Comparison of ENCODE assay signal across 8 cellular contexts in the genomic region with DNA sequence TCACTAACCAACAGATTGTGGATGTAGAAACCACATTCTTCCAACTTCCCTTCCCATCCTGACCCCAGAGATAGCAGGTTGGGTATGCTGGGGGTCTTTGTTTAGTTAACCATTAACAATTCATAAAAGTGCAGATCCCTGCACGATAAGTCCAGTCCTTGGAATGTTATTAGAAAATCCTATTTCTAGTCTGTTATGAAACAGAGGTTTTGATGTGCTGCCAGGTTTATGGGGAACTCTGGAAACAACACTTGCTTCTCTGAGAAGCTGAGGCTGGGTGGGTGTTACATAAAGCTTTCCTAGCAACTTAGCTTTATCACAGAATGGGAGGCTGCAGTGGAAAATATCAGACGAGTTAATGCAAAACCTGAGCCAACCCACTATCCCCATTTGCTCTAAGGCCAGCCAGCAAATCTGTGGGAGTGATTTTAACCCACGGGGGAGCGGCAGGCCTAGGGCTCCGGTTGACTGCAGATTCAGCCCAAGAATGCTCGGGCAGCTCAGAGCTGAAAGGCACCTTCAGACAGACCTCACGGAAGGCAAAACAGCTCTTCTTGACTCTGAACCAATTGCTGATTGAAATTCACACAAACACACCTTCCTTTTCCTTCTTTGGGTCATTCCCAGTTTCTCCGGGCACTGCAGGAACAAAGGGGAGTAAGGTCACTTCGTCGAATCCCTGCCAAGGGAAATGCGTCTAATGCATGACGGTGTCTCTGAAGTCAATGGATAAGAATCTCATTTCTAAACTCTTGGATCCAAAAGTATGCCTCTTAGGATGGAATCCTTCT.
A peak's percentile ranks its signal among the peaks of the same experiment; 100 is the strongest.
DNase-seq lines count a peak whose midpoint lies in the region; ATAC-seq and TF ChIP-seq lines count a peak whose summit lies in the region.

No MANE protein-coding gene starts in this region.

- H2AFZ ChIP-seq in GM23248: peak overlapping the region; percentile 51

- in situ Hi-C loops in GM23248 (cut with MboI): loop anchor here (10.0 kb wide), 2 partner anchors 263 to 363 kb away; no protein-coding TSS in a partner anchor

- WGBS in GM23248 (ENCODE audit: low coverage in 1 of 2, low lambda C conversion rate in 2 of 2, missing lambda C conversion rate in 2 of 2), 2 experiments: 2% methylated on average over 12 of the region's 12 CpGs
- 5 to 7% methylated on average over 12 of the region's 12 CpGs for WGBS in heart right ventricle, 2 donors

- peak overlapping the region; percentile 90 for H3K9ac ChIP-seq in GM23248

- H3K9me3 Mint-ChIP-seq in activated naive CD8-positive, alpha-beta T cell (ENCODE audit: low read depth): no peaks in the 10 kb centered on the region

- peak in 7 of 8 donors; percentile 6 to 24 (median 17) for ATAC-seq in heart right ventricle
- ATAC-seq in sciatic nerve: peak; percentile 35
- ATAC-seq in HG03378 (IDR thresholded peaks at IDR 0.05; ENCODE audit: unreplicated experiment): no peak
- ATAC-seq in GM19395 (IDR thresholded peaks at IDR 0.05; ENCODE audit: unreplicated experiment): no peak

- DNase-seq in GM23248: peak; percentile 90
- DNase-seq in heart right ventricle: peak; percentile 53 to 88
- peak; percentile 75 for DNase-seq in sciatic nerve (ENCODE audit: low spot score)
- no peak for DNase-seq in GDM1 (lab: John Stamatoyannopoulos, UW)
- no peak for DNase-seq in SK-N-DZ (ENCODE audit: low spot score)

- peak overlapping the region; percentile 99 for H3K27ac ChIP-seq in GM23248
- H3K27ac ChIP-seq in heart right ventricle: peak overlapping the region; percentile 91 to 100 (median 98)

- TF ChIP-seq CTCF in heart right ventricle (IDR thresholded peaks at IDR 0.05): no peak

- no peaks in the 10 kb centered on the region for H3K79me2 ChIP-seq in GM23248 (ENCODE audit: insufficient read depth)

- H3K4me3 Mint-ChIP-seq in activated naive CD8-positive, alpha-beta T cell: no peak overlapping the region

- H3K4me1 Mint-ChIP-seq in activated naive CD8-positive, alpha-beta T cell (ENCODE audit: low read depth): peaks cover 59% of the 10 kb centered on the region

- no peaks in the 10 kb centered on the region for H3K36me3 ChIP-seq in GM23248 (ENCODE audit: low read depth)
- H3K36me3 ChIP-seq in heart right ventricle: no peaks in the 10 kb centered on the region

- peak overlapping the region; percentile 46 for H3K4me3 ChIP-seq in GM23248
- peak overlapping the region in 2 of 10 donors; percentile 8 to 35 for H3K4me3 ChIP-seq in heart right ventricle

- H3K36me3 Mint-ChIP-seq in activated naive CD8-positive, alpha-beta T cell: no peaks in the 10 kb centered on the region

- peaks cover 45% of the 10 kb centered on the region for H3F3A ChIP-seq in GM23248 (ENCODE audit: insufficient read depth)

- H3K9me2 ChIP-seq in GM23248 (ENCODE audit: insufficient read depth): no peaks in the 10 kb centered on the region

- H4K20me1 ChIP-seq in GM23248 (ENCODE audit: insufficient read depth): no peaks in the 10 kb centered on the region

- H3K27ac Mint-ChIP-seq in activated naive CD8-positive, alpha-beta T cell: peak overlapping the region; percentile 77

- H3K4me1 ChIP-seq in GM23248 (ENCODE audit: insufficient read depth): peaks cover 44% of the 10 kb centered on the region
- H3K4me1 ChIP-seq in heart right ventricle: peaks cover 47 to 97% (median 93%) of the 10 kb centered on the region in 9 donors

- H3K27me3 Mint-ChIP-seq in activated naive CD8-positive, alpha-beta T cell: no peaks in the 10 kb centered on the region

- H3K4me2 ChIP-seq in GM23248 (ENCODE audit: unreplicated experiment): peak overlapping the region; percentile 86

- no peaks in the 10 kb centered on the region for H3K9me3 ChIP-seq in GM23248 (ENCODE audit: low read depth)
- no peaks in the 10 kb centered on the region for H3K9me3 ChIP-seq in heart right ventricle

- H3K27me3 ChIP-seq in GM23248 (replicated peaks; ENCODE audit: insufficient read depth) (no peaks in the 10 kb centered on the region), heart right ventricle (no peaks in the 10 kb centered on the region)

- intact Hi-C loops in heart right ventricle (cut with DNase I): loop anchor here (2.0 to 10.0 kb wide), 28 partner anchors 107 to 356 kb away; a partner anchor contains a TSS
- intact Hi-C loops in sciatic nerve (cut with DNase I): loop anchor here (5.0 to 10.0 kb wide), 2 partner anchors 109 to 263 kb away; a partner anchor contains a TSS

Comparison
In these comparisons a context has a peak if more than half of its experiments do, and no peak if none do; other contexts are left out.
1. DNase-seq: peak in GM23248 (single experiment), heart right ventricle (2 of 2) and sciatic nerve (single experiment); none in GDM1 (single experiment) and SK-N-DZ (single experiment).
2. ATAC-seq: peak in heart right ventricle (7 of 8) and sciatic nerve (single experiment); none in HG03378 (single experiment) and GM19395 (single experiment).